Comparison of ENCODE assay signal across 8 cellular contexts in genomic region chr9:77433675-77434445, GRCh38.
DNase-seq lines count a peak whose midpoint lies in the region; ATAC-seq and TF ChIP-seq lines count a peak whose summit lies in the region.

No MANE protein-coding gene starts in this region.

- ATAC-seq in GM19452 (IDR thresholded peaks at IDR 0.05; ENCODE audit: unreplicated experiment) (peak; percentile 84), heart right ventricle (peak; percentile 65 to 89 (median 83)), psoas muscle (peak; percentile 70 to 90 (median 81))
- peak; percentile 94 for ATAC-seq in activated naive CD8-positive, alpha-beta T cell treated with anti-CD3 and anti-CD28 coated beads, Interleukin-2, amount 10 ng/mL, durations not matched to agents 7 days and 5 days (ENCODE audit: low read depth)

- WGBS in heart right ventricle, 2 donors: 49 to 62% methylated on average over 21 of the region's 21 CpGs
- WGBS in psoas muscle, 3 donors: 66 to 71% (median 70%) methylated on average over 21 of the region's 21 CpGs

- H3K79me2 ChIP-seq in PC-9 (ENCODE audit: low read depth): no peaks in the 10 kb centered on the region

- no peaks in the 10 kb centered on the region for H3F3A ChIP-seq in PC-9 (ENCODE audit: insufficient read depth, low read depth)

- H3K4me2 ChIP-seq in PC-9: no peak overlapping the region

- H3K9me3 Mint-ChIP-seq in activated naive CD8-positive, alpha-beta T cell treated with anti-CD3 and anti-CD28 coated beads, Interleukin-2, amount 10 ng/mL, durations not matched to agents 7 days and 5 days: no peaks in the 10 kb centered on the region

- CTCF ChIA-PET in PC-9 (lab: Charles Lee): interaction anchor here (0.5 to 2.3 kb wide), 14 partner anchors 9 to 688 kb away, joined by 3 to 17 read pairs (median 4); no protein-coding TSS in a partner anchor

- no peak overlapping the region for H3K27ac Mint-ChIP-seq in activated naive CD8-positive, alpha-beta T cell treated with anti-CD3 and anti-CD28 coated beads, Interleukin-2, amount 10 ng/mL, durations not matched to agents 7 days and 5 days

- no peaks in the 10 kb centered on the region for H3K27me3 ChIP-seq in PC-9 (ENCODE audit: insufficient read depth, low read depth)
- peaks cover 0 to 4% (median 0%) of the 10 kb centered on the region in 7 donors for H3K27me3 ChIP-seq in heart right ventricle
- peaks cover 0 to 3% (median 0%) of the 10 kb centered on the region in 3 donors for H3K27me3 ChIP-seq in psoas muscle (ENCODE audit: insufficient read depth in 3 of 3, low read length in 2 of 3)

- H3K4me1 ChIP-seq in PC-9 (replicated peaks; ENCODE audit: insufficient read depth): no peaks in the 10 kb centered on the region
- H3K4me1 ChIP-seq in heart right ventricle: peaks cover 0 to 7% (median 0%) of the 10 kb centered on the region in 9 donors
- H3K4me1 ChIP-seq in psoas muscle: no peaks in the 10 kb centered on the region

- H4K20me1 ChIP-seq in PC-9 (ENCODE audit: insufficient read depth): no peaks in the 10 kb centered on the region

- TF ChIP-seq CTCF in PC-9 (conservative IDR thresholded peaks at IDR 0.05) (peak; percentile 92), heart right ventricle (IDR thresholded peaks at IDR 0.05) (peak; percentile 88 to 96 (median 93)), psoas muscle (IDR thresholded peaks at IDR 0.05) (peak; percentile 92)

- H3K27ac ChIP-seq in PC-9 (no peak overlapping the region), heart right ventricle (no peak overlapping the region), psoas muscle (no peak overlapping the region)

- POLR2A ChIA-PET in PC-9 (lab: Charles Lee; ENCODE audit: unreplicated experiment): no interaction called here
- POLR2A ChIA-PET in activated naive CD8-positive, alpha-beta T cell treated with anti-CD3 and anti-CD28 coated beads, Interleukin-2, amount 10 ng/mL, durations not matched to agents 7 days and 5 days (lab: Charles Lee): no interaction called here

- H3K4me3 Mint-ChIP-seq in activated naive CD8-positive, alpha-beta T cell treated with anti-CD3 and anti-CD28 coated beads, Interleukin-2, amount 10 ng/mL, durations not matched to agents 7 days and 5 days: no peak overlapping the region

- H3K4me3 ChIP-seq in PC-9 (no peak overlapping the region), heart right ventricle (no peak overlapping the region), psoas muscle (no peak overlapping the region)

- H3K36me3 Mint-ChIP-seq in activated naive CD8-positive, alpha-beta T cell treated with anti-CD3 and anti-CD28 coated beads, Interleukin-2, amount 10 ng/mL, durations not matched to agents 7 days and 5 days: no peaks in the 10 kb centered on the region

- H3K4me1 Mint-ChIP-seq in activated naive CD8-positive, alpha-beta T cell treated with anti-CD3 and anti-CD28 coated beads, Interleukin-2, amount 10 ng/mL, durations not matched to agents 7 days and 5 days: peaks cover 3% of the 10 kb centered on the region

- intact Hi-C loops in PC-9 (cut with micrococcal nuclease; ENCODE audit: unreplicated experiment): loop anchor here (1.0 to 2.0 kb wide), 4 partner anchors 15 to 687 kb away; no protein-coding TSS in a partner anchor
- intact Hi-C loops in heart right ventricle (cut with DNase I): loop anchor here in 5 of 10 donors (5.0 to 10.0 kb wide), 4 partner anchors 311 to 688 kb away; partner anchors contain the start of gene GNAQ (in 2 of the 5)
- intact Hi-C loops in psoas muscle (cut with DNase I): loop anchor here (2.0 to 10.0 kb wide), 4 partner anchors 317 to 603 kb away; partner anchors contain the start of gene GNAQ (in 1 of the 2)
- intact Hi-C loops in posterior vena cava (cut with DNase I): no loop called here

- H2AFZ ChIP-seq in PC-9: no peak overlapping the region

- H3K9me3 ChIP-seq in PC-9 (ENCODE audit: insufficient read depth, low read depth): no peaks in the 10 kb centered on the region
- H3K9me3 ChIP-seq in heart right ventricle: no peaks in the 10 kb centered on the region
- H3K9me3 ChIP-seq in psoas muscle: no peaks in the 10 kb centered on the region

- DNase-seq in DMS114 treated with DMSO at 0.1 percent for 48 hours (lab: John Stamatoyannopoulos, UW; ENCODE audit: unreplicated experiment): peak; percentile 32
- peak; percentile 63 for DNase-seq in HPDE6-E6E7 (ENCODE audit: extremely low spot score)
- DNase-seq in PC-9: peak in 1 of 2 experiments; percentile 51
- DNase-seq in activated naive CD8-positive, alpha-beta T cell treated with anti-CD3 and anti-CD28 coated beads, Interleukin-2, amount 10 ng/mL, durations not matched to agents 7 days and 5 days: peak; percentile 52
- peak; percentile 46 to 53 for DNase-seq in heart right ventricle
- DNase-seq in psoas muscle: peak; percentile 50 to 68
- no peak for DNase-seq in posterior vena cava (ENCODE audit: low spot score)

- H3K9me2 ChIP-seq in PC-9 (ENCODE audit: insufficient read depth): no peaks in the 10 kb centered on the region

- no TSS peak for BruUV-seq in PC-9 (replicated peaks; lab: Mats Ljungman, UMichigan)

- peaks cover 3% of the 10 kb centered on the region for H3K27me3 Mint-ChIP-seq in activated naive CD8-positive, alpha-beta T cell treated with anti-CD3 and anti-CD28 coated beads, Interleukin-2, amount 10 ng/mL, durations not matched to agents 7 days and 5 days

- H3K36me3 ChIP-seq in PC-9 (ENCODE audit: low read depth): no peaks in the 10 kb centered on the region
- no peaks in the 10 kb centered on the region for H3K36me3 ChIP-seq in heart right ventricle
- H3K36me3 ChIP-seq in psoas muscle (ENCODE audit: insufficient read depth in 1 of 2, low read depth in 1 of 2): no peaks in the 10 kb centered on the region

Comparison
In these comparisons a context has a peak if more than half of its experiments do, and no peak if none do; other contexts are left out.
1. intact Hi-C loops: an anchor here in PC-9 (1.0 to 2.0 kb wide) and psoas muscle (2.0 to 10.0 kb wide); none called in posterior vena cava.